ENCODE assay signal across 17 cellular contexts in genomic region chr3:55547086-55547666, GRCh38.
"Had no signal": no experiment of that assay in that cellular context is flagged by ENCODE, and none has a peak within 500 bp of the region (broad histone marks: within the 10 kb centered on the region; RNA-seq: fewer than 3 reads in every experiment).

No MANE protein-coding gene starts in this region.

- H3K27ac Mint-ChIP-seq: activated CD4-positive, alpha-beta memory T cell treated with anti-CD3 and anti-CD28 coated beads, Interleukin-2, amount 10 ng/mL, durations not matched to agents 7 days and 5 days; activated naive CD4-positive, alpha-beta T cell treated with anti-CD3 and anti-CD28 coated beads, Interleukin-2, amount 10 ng/mL, durations not matched to agents 7 days and 5 days; stimulated activated naive B cell treated with anti-CD40 and anti-IgM and Interleukin-4, amounts not matched to agents 10 μg/mL and 1 μg/mL and 100 μg/mL, for 72 hours had no signal

- H3K27me3 Mint-ChIP-seq: activated CD4-positive, alpha-beta memory T cell treated with anti-CD3 and anti-CD28 coated beads, Interleukin-2, amount 10 ng/mL, durations not matched to agents 7 days and 5 days; activated naive CD4-positive, alpha-beta T cell treated with anti-CD3 and anti-CD28 coated beads, Interleukin-2, amount 10 ng/mL, durations not matched to agents 7 days and 5 days; stimulated activated naive B cell treated with anti-CD40 and anti-IgM and Interleukin-4, amounts not matched to agents 10 μg/mL and 1 μg/mL and 100 μg/mL, for 72 hours had no signal

- FAIRE-seq: small intestine had no signal

- H3K36me3 ChIP-seq: heart left ventricle, transverse colon, uterus had no signal

- H3K4me3 ChIP-seq: coronary artery, heart left ventricle, transverse colon, uterus had no signal

- H3K27ac ChIP-seq: coronary artery, epithelial cell of prostate, heart left ventricle, transverse colon, uterus had no signal

- H3K4me1 ChIP-seq: heart left ventricle, transverse colon, uterus had no signal

- H3K4me1 Mint-ChIP-seq: activated CD4-positive, alpha-beta memory T cell treated with anti-CD3 and anti-CD28 coated beads, Interleukin-2, amount 10 ng/mL, durations not matched to agents 7 days and 5 days; activated naive CD4-positive, alpha-beta T cell treated with anti-CD3 and anti-CD28 coated beads, Interleukin-2, amount 10 ng/mL, durations not matched to agents 7 days and 5 days; stimulated activated naive B cell treated with anti-CD40 and anti-IgM and Interleukin-4, amounts not matched to agents 10 μg/mL and 1 μg/mL and 100 μg/mL, for 72 hours had no signal

- H3K4me3 Mint-ChIP-seq: activated CD4-positive, alpha-beta memory T cell treated with anti-CD3 and anti-CD28 coated beads, Interleukin-2, amount 10 ng/mL, durations not matched to agents 7 days and 5 days; activated naive CD4-positive, alpha-beta T cell treated with anti-CD3 and anti-CD28 coated beads, Interleukin-2, amount 10 ng/mL, durations not matched to agents 7 days and 5 days; stimulated activated naive B cell treated with anti-CD40 and anti-IgM and Interleukin-4, amounts not matched to agents 10 μg/mL and 1 μg/mL and 100 μg/mL, for 72 hours had no signal

- H3K36me3 Mint-ChIP-seq: activated naive CD4-positive, alpha-beta T cell treated with anti-CD3 and anti-CD28 coated beads, Interleukin-2, amount 10 ng/mL, durations not matched to agents 7 days and 5 days; stimulated activated naive B cell treated with anti-CD40 and anti-IgM and Interleukin-4, amounts not matched to agents 10 μg/mL and 1 μg/mL and 100 μg/mL, for 72 hours had no signal

- DNase-seq: activated CD4-positive, alpha-beta memory T cell treated with anti-CD3 and anti-CD28 coated beads, Interleukin-2, amount 10 ng/mL, durations not matched to agents 7 days and 5 days; activated CD4-positive, alpha-beta T cell treated with anti-CD3 and anti-CD28 coated beads for 48 hours; activated effector memory CD4-positive, alpha-beta T cell treated with anti-CD3 and anti-CD28 coated beads, Interleukin-2, amount 50 U/mL, for 16 hours; activated naive CD4-positive, alpha-beta T cell treated with anti-CD3 and anti-CD28 coated beads, Interleukin-2, amount 10 ng/mL, durations not matched to agents 7 days and 5 days; amygdala; cerebellar nuclear complex; heart left ventricle; islet precursor cell; left cardiac atrium; small intestine; stimulated activated CD8-positive, alpha-beta memory T cell treated with anti-CD3 and anti-CD28 coated beads, Interleukin-4, amount 100 ng/mL, for 48 hours; stimulated activated naive B cell treated with anti-CD40 and anti-IgM and Interleukin-4, amounts not matched to agents 10 μg/mL and 1 μg/mL and 100 μg/mL, for 72 hours; transverse colon; uterus had no signal

- H3K27me3 ChIP-seq: heart left ventricle, transverse colon, uterus had no signal

- ATAC-seq: heart left ventricle; left cardiac atrium; sciatic nerve; stimulated activated naive B cell treated with anti-CD40 and anti-IgM and Interleukin-4, amounts not matched to agents 10 μg/mL and 1 μg/mL and 100 μg/mL, for 72 hours had no signal

- H3K9me3 ChIP-seq: transverse colon, uterus had no signal
